ENCODE assay signal across 8 cellular contexts in the genomic region with DNA sequence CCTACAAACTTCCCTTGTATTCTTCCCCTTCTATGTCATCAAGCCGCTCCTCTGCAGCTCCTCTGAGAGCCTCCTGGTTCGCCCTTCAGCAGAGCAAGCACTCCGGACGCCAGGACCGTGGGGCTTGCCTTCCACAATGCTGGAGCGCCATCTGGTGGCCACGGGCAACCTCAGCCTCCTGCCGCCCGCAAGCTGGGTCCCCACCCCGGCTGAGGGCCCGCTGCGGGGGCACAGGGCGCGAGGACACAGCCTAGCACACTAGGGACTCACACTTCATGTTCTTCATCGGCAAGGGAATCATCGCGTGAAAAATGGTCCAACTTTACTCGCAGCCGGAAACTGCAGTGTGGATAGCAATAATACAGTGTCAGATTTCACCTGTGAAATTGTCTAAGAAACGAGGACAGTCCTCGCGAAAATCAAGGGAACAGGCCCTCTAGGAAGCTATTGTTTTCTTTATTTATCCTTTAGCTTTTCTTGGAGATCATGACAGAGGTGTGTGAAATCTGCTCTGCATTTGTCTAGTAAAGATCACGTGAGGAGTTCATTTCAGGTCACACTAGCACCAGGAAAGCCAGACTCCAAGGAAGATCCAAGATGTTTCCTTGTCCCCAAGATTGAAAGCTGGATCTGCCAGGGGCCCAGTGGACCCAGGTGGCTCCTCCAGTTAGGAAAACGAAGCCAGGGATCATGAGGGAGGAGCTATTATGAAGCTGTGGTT. TPM values are rescaled to one million over a fixed set of nuclear protein-coding genes. Genes with fewer than 3 reads are reported as not detected.
DNase-seq lines count a peak whose midpoint lies in the region; ATAC-seq and TF ChIP-seq lines count a peak whose summit lies in the region.

No MANE protein-coding gene starts in this region.

- H3K36me3 ChIP-seq in H7 (replicated peaks; ENCODE audit: control insufficient read depth, insufficient read depth, low read length) (peaks cover 4% of the 10 kb centered on the region), upper lobe of right lung (peaks cover 2% of the 10 kb centered on the region)

- intact Hi-C loops in Right ventricle myocardium superior (cut with DNase I) (loop anchor here (2.0 to 10.0 kb wide), 2 partner anchors 59 to 447 kb away; no protein-coding TSS in a partner anchor), posterior vena cava (cut with DNase I) (loop anchor here (5.0 to 10.0 kb wide), 2 partner anchors 60 to 447 kb away; no protein-coding TSS in a partner anchor), upper lobe of right lung (cut with DNase I) (loop anchor here (5.0 kb wide), 1 partner anchor 55 kb away; no protein-coding TSS in a partner anchor)

- H3K27ac ChIP-seq in upper lobe of right lung, result no peak overlapping the region

- peak; percentile 92 for TF ChIP-seq CTCF in NB4 (IDR thresholded peaks at IDR 0.05; ENCODE audit: low read depth, low read length)
- TF ChIP-seq CTCF in upper lobe of right lung (IDR thresholded peaks at IDR 0.05), result peak; percentile 98

- peaks cover 8% of the 10 kb centered on the region for H3K4me1 ChIP-seq in upper lobe of right lung

- H3K27me3 ChIP-seq in H7 (ENCODE audit: control insufficient read depth, insufficient read depth, low read length), result no peaks in the 10 kb centered on the region
- H3K27me3 ChIP-seq in upper lobe of right lung, result no peaks in the 10 kb centered on the region

- H3K9me3 ChIP-seq in upper lobe of right lung, result no peaks in the 10 kb centered on the region

- TF ChIP-seq POLR2A in NB4 (IDR thresholded peaks at IDR 0.05; ENCODE audit: extremely low read depth, insufficient read length), result no peak

- H3K36me3 Mint-ChIP-seq in activated naive CD4-positive, alpha-beta T cell treated with anti-CD3 and anti-CD28 coated beads, Interleukin-2, amount 50 U/mL, for 72 hours, result no peaks in the 10 kb centered on the region

- H3K9me3 Mint-ChIP-seq in activated naive CD4-positive, alpha-beta T cell treated with anti-CD3 and anti-CD28 coated beads, Interleukin-2, amount 50 U/mL, for 72 hours, result no peaks in the 10 kb centered on the region

- DNase-seq in Daoy (ENCODE audit: low read depth), result peak; percentile 90
- peak; percentile 99 for DNase-seq in H7
- peak; percentile 91 for DNase-seq in NB4 (ENCODE audit: low read depth)
- DNase-seq in SKM-1 treated with dmso at 0.1 percent for 144 hours (lab: John Stamatoyannopoulos, UW; ENCODE audit: unreplicated experiment), result peak; percentile 86
- peak; percentile 77 to 95 for DNase-seq in activated naive CD4-positive, alpha-beta T cell treated with anti-CD3 and anti-CD28 coated beads, Interleukin-2, amount 50 U/mL, for 72 hours (ENCODE audit: low spot score in 2 of 2)
- peak; percentile 93 for DNase-seq in Right ventricle myocardium superior
- DNase-seq in posterior vena cava (ENCODE audit: low spot score), result peak; percentile 97
- DNase-seq in upper lobe of right lung, result peak; percentile 94

- H3K27ac Mint-ChIP-seq in activated naive CD4-positive, alpha-beta T cell treated with anti-CD3 and anti-CD28 coated beads, Interleukin-2, amount 50 U/mL, for 72 hours, result no peak overlapping the region

- peak; percentile 98 to 99 for ATAC-seq in activated naive CD4-positive, alpha-beta T cell treated with anti-CD3 and anti-CD28 coated beads, Interleukin-2, amount 50 U/mL, for 72 hours
- ATAC-seq in Right ventricle myocardium superior (ENCODE audit: poor library complexity) (peak; percentile 95), upper lobe of right lung (peak; percentile 94)

- H3K4me3 ChIP-seq in H7 (ENCODE audit: insufficient read depth, low read depth, low read length), result no peak overlapping the region
- no peak overlapping the region for H3K4me3 ChIP-seq in NB4 (ENCODE audit: low read depth, low read length)
- H3K4me3 ChIP-seq in upper lobe of right lung, result no peak overlapping the region

RNA-seq across cellular contexts. Expression of a gene that starts 5.8 kb away (rescaled TPM):
- total RNA-seq in Daoy (2014; rRNA removed; shearing (Covaris generic)), result not detected in 2 replicates
- not detected in 2 replicates for total RNA-seq in H7 (2014; rRNA removed; shearing (Covaris generic))
- not detected for total RNA-seq in activated naive CD4-positive, alpha-beta T cell treated with anti-CD3 and anti-CD28 coated beads, Interleukin-2, amount 50 U/mL, for 72 hours
- total RNA-seq in Right ventricle myocardium superior, result not detected
- not detected for total RNA-seq in posterior vena cava
- total RNA-seq in upper lobe of right lung, result not detected

RNA-seq across cellular contexts. Expression of a gene that starts 18.4 kb away (rescaled TPM):
- total RNA-seq in Daoy (2014; rRNA removed; shearing (Covaris generic)), result 0.40 and 2.3 TPM in 2 replicates
- total RNA-seq in H7 (2014; rRNA removed; shearing (Covaris generic)), result 23.3 and 25.5 TPM in 2 replicates
- under 1 TPM in 1 of 2 donors, not detected in 1; 0.88 TPM for total RNA-seq in activated naive CD4-positive, alpha-beta T cell treated with anti-CD3 and anti-CD28 coated beads, Interleukin-2, amount 50 U/mL, for 72 hours
- total RNA-seq in Right ventricle myocardium superior (4.1 TPM), posterior vena cava (1 to 10 TPM; 2.0 to 2.7 TPM), upper lobe of right lung (50.9 TPM)

RNA-seq across cellular contexts. Expression of a gene that starts 55.2 kb away (rescaled TPM):
- total RNA-seq in Daoy (2014; rRNA removed; shearing (Covaris generic)), result 35.1 and 41.3 TPM in 2 replicates
- total RNA-seq in H7 (2014; rRNA removed; shearing (Covaris generic)), result 49.9 and 101 TPM in 2 replicates
- 100 to 1,000 TPM; 190 to 193 TPM for total RNA-seq in activated naive CD4-positive, alpha-beta T cell treated with anti-CD3 and anti-CD28 coated beads, Interleukin-2, amount 50 U/mL, for 72 hours
- total RNA-seq in Right ventricle myocardium superior (88.5 TPM), posterior vena cava (100 to 1,000 TPM; 180 to 357 TPM), upper lobe of right lung (178 TPM)
